ENCODE assay signal across 29 cellular contexts in the genomic region with DNA sequence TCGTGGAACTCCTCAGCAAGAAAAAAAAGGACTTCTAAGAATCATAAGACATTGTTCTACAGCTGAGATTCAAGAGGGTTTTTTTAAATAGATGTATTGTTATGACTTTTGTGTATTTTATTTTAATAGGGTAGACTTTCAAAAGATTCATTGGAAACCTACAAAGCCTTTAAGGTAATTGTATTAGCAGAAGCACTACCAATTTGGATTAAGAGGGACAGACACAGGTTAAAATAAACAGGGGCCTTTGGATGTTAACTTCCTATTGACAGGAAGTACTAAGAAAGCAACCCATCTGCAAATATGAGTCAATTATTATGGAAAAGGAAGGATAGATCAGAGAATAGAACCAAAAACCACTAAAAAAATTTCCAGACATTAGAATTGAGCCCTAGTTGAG.
"Had no signal": no experiment of that assay in that cellular context is flagged by ENCODE, and none has a peak within 500 bp of the region (broad histone marks: within the 10 kb centered on the region; RNA-seq: fewer than 3 reads in every experiment).

No MANE protein-coding gene starts in this region.

- H3K4me1 Mint-ChIP-seq: stimulated activated effector memory CD8-positive, alpha-beta T cell treated with anti-CD3 and anti-CD28 coated beads, Interleukin-12 subunit alpha, Interleukin-12 subunit beta, amount 100 ng/mL, for 72 hours; stimulated activated memory B cell treated with anti-CD40 and anti-IgM and Interleukin-4, amounts not matched to agents 10 μg/mL and 1 μg/mL and 100 μg/mL, for 72 hours; stimulated activated naive B cell treated with anti-CD40 and anti-IgM and Interleukin-4, amounts not matched to agents 10 μg/mL and 1 μg/mL and 100 μg/mL, for 72 hours; stimulated activated naive CD8-positive, alpha-beta T cell treated with anti-CD3 and anti-CD28 coated beads, Interleukin-15, amount 100 ng/mL, for 72 hours had no signal

- H3K4me1 ChIP-seq: suprapubic skin, testis, thyroid gland, tibial artery, tibial nerve, transverse colon, upper lobe of left lung, upper lobe of right lung, uterus, vagina had no signal

- FAIRE-seq: urothelium cell line had no signal

- H3K9me3 ChIP-seq: suprapubic skin, testis, thyroid gland, uterus, vagina had no signal

- H3K27me3 ChIP-seq: stomach, suprapubic skin, testis, thyroid gland, tibial artery, tibial nerve, transverse colon, upper lobe of left lung, upper lobe of right lung, uterus, vagina had no signal

- ATAC-seq: stimulated activated effector memory CD8-positive, alpha-beta T cell treated with anti-CD3 and anti-CD28 coated beads, Interleukin-12 subunit alpha, Interleukin-12 subunit beta, amount 100 ng/mL, for 72 hours; stimulated activated memory B cell treated with anti-CD40 and anti-IgM and Interleukin-4, amounts not matched to agents 10 μg/mL and 1 μg/mL and 100 μg/mL, for 72 hours; stimulated activated naive B cell treated with anti-CD40 and anti-IgM and Interleukin-4, amounts not matched to agents 10 μg/mL and 1 μg/mL and 100 μg/mL, for 72 hours; stimulated activated naive CD8-positive, alpha-beta T cell treated with anti-CD3 and anti-CD28 coated beads, Interleukin-15, amount 100 ng/mL, for 72 hours; stimulated activated naive CD8-positive, alpha-beta T cell treated with anti-CD3 and anti-CD28 coated beads, Interleukin-15, Interleukin-2, amounts not matched to agents 100 U/mL and 50 U/mL, for 24 hours; upper lobe of right lung had no signal

- H3K36me3 Mint-ChIP-seq: stimulated activated effector memory CD8-positive, alpha-beta T cell treated with anti-CD3 and anti-CD28 coated beads, Interleukin-12 subunit alpha, Interleukin-12 subunit beta, amount 100 ng/mL, for 72 hours; stimulated activated memory B cell treated with anti-CD40 and anti-IgM and Interleukin-4, amounts not matched to agents 10 μg/mL and 1 μg/mL and 100 μg/mL, for 72 hours; stimulated activated naive B cell treated with anti-CD40 and anti-IgM and Interleukin-4, amounts not matched to agents 10 μg/mL and 1 μg/mL and 100 μg/mL, for 72 hours had no signal

- H3K4me3 ChIP-seq: stomach, suprapubic skin, testis, thoracic aorta, thyroid gland, tibial artery, tibial nerve, transverse colon, upper lobe of left lung, upper lobe of right lung, uterus, vagina had no signal

- DNase-seq: stimulated activated CD4-positive, alpha-beta T cell treated with anti-CD3 and anti-CD28 coated beads, Interleukin-2, amount 100 ng/mL, for 48 hours; stimulated activated CD4-positive, alpha-beta T cell treated with anti-CD3 and anti-CD28 coated beads, Interleukin-4, amount 100 ng/mL, for 1 hour; stimulated activated CD4-positive, alpha-beta T cell treated with anti-CD3 and anti-CD28 coated beads, Interleukin-4, amount 100 ng/mL, for 24 hours; stimulated activated CD4-positive, alpha-beta T cell treated with anti-CD3 and anti-CD28 coated beads, Interleukin-4, amount 100 ng/mL, for 4 hours; stimulated activated CD8-positive, alpha-beta memory T cell treated with anti-CD3 and anti-CD28 coated beads, Interleukin-4, amount 100 ng/mL, for 48 hours; stimulated activated naive B cell treated with anti-CD40 and anti-IgM and Interleukin-4, amounts not matched to agents 10 μg/mL and 1 μg/mL and 100 μg/mL, for 72 hours; stimulated activated naive CD4-positive, alpha-beta T cell; stimulated activated naive CD4-positive, alpha-beta T cell treated with Interleukin-2 at 50 U/mL for 16 hours; stimulated activated naive CD8-positive, alpha-beta T cell treated with anti-CD3 and anti-CD28 coated beads, Interleukin-15, amount 100 ng/mL, for 72 hours; stimulated activated naive CD8-positive, alpha-beta T cell treated with anti-CD3 and anti-CD28 coated beads, Interleukin-15, Interleukin-2, amounts not matched to agents 100 U/mL and 50 U/mL, for 24 hours; stomach; substantia nigra; testis; thyroid gland; tibial artery; transverse colon; trophoblast cell; upper lobe of left lung; upper lobe of right lung; uterus had no signal

- H3K4me3 Mint-ChIP-seq: stimulated activated effector memory CD8-positive, alpha-beta T cell treated with anti-CD3 and anti-CD28 coated beads, Interleukin-12 subunit alpha, Interleukin-12 subunit beta, amount 100 ng/mL, for 72 hours; stimulated activated memory B cell treated with anti-CD40 and anti-IgM and Interleukin-4, amounts not matched to agents 10 μg/mL and 1 μg/mL and 100 μg/mL, for 72 hours; stimulated activated naive B cell treated with anti-CD40 and anti-IgM and Interleukin-4, amounts not matched to agents 10 μg/mL and 1 μg/mL and 100 μg/mL, for 72 hours; stimulated activated naive CD8-positive, alpha-beta T cell treated with anti-CD3 and anti-CD28 coated beads, Interleukin-15, amount 100 ng/mL, for 72 hours; stimulated activated naive CD8-positive, alpha-beta T cell treated with anti-CD3 and anti-CD28 coated beads, Interleukin-15, Interleukin-2, amounts not matched to agents 100 ng/mL and 50 ng/mL, for 24 hours; type B pancreatic cell had no signal

- H3K27ac ChIP-seq: stomach, suprapubic skin, testis, thoracic aorta, thyroid gland, tibial artery, tibial nerve, transverse colon, upper lobe of left lung, upper lobe of right lung, uterus, vagina had no signal

- H3K27me3 Mint-ChIP-seq: stimulated activated memory B cell treated with anti-CD40 and anti-IgM and Interleukin-4, amounts not matched to agents 10 μg/mL and 1 μg/mL and 100 μg/mL, for 72 hours; stimulated activated naive B cell treated with anti-CD40 and anti-IgM and Interleukin-4, amounts not matched to agents 10 μg/mL and 1 μg/mL and 100 μg/mL, for 72 hours; stimulated activated naive CD8-positive, alpha-beta T cell treated with anti-CD3 and anti-CD28 coated beads, Interleukin-15, amount 100 ng/mL, for 72 hours; stimulated activated naive CD8-positive, alpha-beta T cell treated with anti-CD3 and anti-CD28 coated beads, Interleukin-15, Interleukin-2, amounts not matched to agents 100 ng/mL and 50 ng/mL, for 24 hours; type B pancreatic cell had no signal

- H3K27ac Mint-ChIP-seq: stimulated activated effector memory CD8-positive, alpha-beta T cell treated with anti-CD3 and anti-CD28 coated beads, Interleukin-12 subunit alpha, Interleukin-12 subunit beta, amount 100 ng/mL, for 72 hours; stimulated activated memory B cell treated with anti-CD40 and anti-IgM and Interleukin-4, amounts not matched to agents 10 μg/mL and 1 μg/mL and 100 μg/mL, for 72 hours; stimulated activated naive B cell treated with anti-CD40 and anti-IgM and Interleukin-4, amounts not matched to agents 10 μg/mL and 1 μg/mL and 100 μg/mL, for 72 hours; stimulated activated naive CD8-positive, alpha-beta T cell treated with anti-CD3 and anti-CD28 coated beads, Interleukin-15, amount 100 ng/mL, for 72 hours; stimulated activated naive CD8-positive, alpha-beta T cell treated with anti-CD3 and anti-CD28 coated beads, Interleukin-15, Interleukin-2, amounts not matched to agents 100 ng/mL and 50 ng/mL, for 24 hours; type B pancreatic cell had no signal

- H3K36me3 ChIP-seq: stomach, suprapubic skin, thoracic aorta, thyroid gland, tibial artery, tibial nerve, transverse colon, upper lobe of left lung, upper lobe of right lung, uterus, vagina had no signal
